ENCODE assay signal across 1 cellular context in genomic region chr12:54390176-54390667, GRCh38.
A peak's percentile ranks its signal among the peaks of the same experiment; 100 is the strongest.
TF ChIP-seq lines count a peak whose summit lies in the region.

No MANE protein-coding gene starts in this region.

TF ChIP-seq in K562, 482 proteins besides CTCF, POLR2A, EP300 and RAD21 (continued from another document and continues in another):
- TF ChIP-seq NR0B1 (IDR thresholded peaks at IDR 0.05; ENCODE audit: partially characterized antibody) (no peak), ZNF592 (IDR thresholded peaks at IDR 0.05) (peak; percentile 57; the same call in 1 of the 2 replicates), GATAD2B (IDR thresholded peaks at IDR 0.05; ENCODE audit: borderline replicate concordance) (no peak), SP1 (CRISPR knock-in tag; IDR thresholded peaks at IDR 0.05) (0 out of 2 replicates have a peak, but pooled peaks have one; percentile 22), ZNF507 (tag; conservative IDR thresholded peaks at IDR 0.05) (no peak), HDAC1 (IDR thresholded peaks at IDR 0.05) (peak in 1 of 2 experiments; percentile 61; a peak in 2 of 4 replicates), ZNF431 (CRISPR knock-in tag; IDR thresholded peaks at IDR 0.05) (0 out of 2 replicates have a peak, but pooled peaks have one; percentile 19), HLTF (IDR thresholded peaks at IDR 0.05) (no peak), MEF2D (tag; conservative IDR thresholded peaks at IDR 0.05; ENCODE audit: low read depth) (no peak), ZFX (CRISPR knock-in tag; IDR thresholded peaks at IDR 0.05) (peak; percentile 33; the same call in 1 of the 2 replicates), ZFP30 (CRISPR knock-in tag; IDR thresholded peaks at IDR 0.05; ENCODE audit: borderline replicate concordance) (no peak), MBD2 (IDR thresholded peaks at IDR 0.05; ENCODE audit: borderline replicate concordance, low read depth) (no peak), RCOR1 (IDR thresholded peaks at IDR 0.05; ENCODE audit: borderline replicate concordance in 1 of 2, low read depth in 2 of 2, low read length in 2 of 2) (peak in 1 of 2 experiments; percentile 4; a peak in 1 of 4 replicates), BDP1 (IDR thresholded peaks at IDR 0.05; ENCODE audit: insufficient read depth, insufficient read length) (no peak), ATF3 (IDR thresholded peaks at IDR 0.05) (no peak), ATF3 (CRISPR knock-in tag; conservative IDR thresholded peaks at IDR 0.05) (no peak), RBM34 (IDR thresholded peaks at IDR 0.05; ENCODE audit: borderline replicate concordance, insufficient read depth, low read length) (no peak), PRDM10 (IDR thresholded peaks at IDR 0.05; ENCODE audit: partially characterized antibody) (peak; percentile 1), FOSL1 (tag; conservative IDR thresholded peaks at IDR 0.05) (no peak), E2F6 (IDR thresholded peaks at IDR 0.05; ENCODE audit: borderline replicate concordance in 1 of 2, extremely low read depth in 1 of 2, insufficient read depth in 1 of 2, insufficient read length in 1 of 2, low read depth in 1 of 2, low read length in 1 of 2, poor library complexity in 1 of 2, severe bottlenecking in 1 of 2) (peak in 1 of 2 experiments; percentile 10), CBX3 (IDR thresholded peaks at IDR 0.05; ENCODE audit: borderline replicate concordance in 1 of 2, low read length in 2 of 2) (no peak), FOXM1 (IDR thresholded peaks at IDR 0.05; ENCODE audit: low read depth) (no peak), FOXM1 (CRISPR knock-in tag; IDR thresholded peaks at IDR 0.05; ENCODE audit: low read depth) (0 out of 2 replicates have a peak, but pooled peaks have one; percentile 30), LARP7 (IDR thresholded peaks at IDR 0.05) (no peak), MAZ (CRISPR knock-in tag; conservative IDR thresholded peaks at IDR 0.05 in 1 of 2, IDR thresholded peaks at IDR 0.05 in 1 of 2) (peak; percentile 32 to 60; a peak in 2 of 4 replicates), CTBP1 (IDR thresholded peaks at IDR 0.05; ENCODE audit: borderline replicate concordance) (peak; percentile 59), KAT7 (CRISPR knock-in tag; IDR thresholded peaks at IDR 0.05; ENCODE audit: borderline replicate concordance) (no peak), MCM5 (IDR thresholded peaks at IDR 0.05; ENCODE audit: low read depth) (no peak), ELF1 (tag; IDR thresholded peaks at IDR 0.05) (no peak), ZNF764 (CRISPR knock-in tag; IDR thresholded peaks at IDR 0.05; ENCODE audit: low read depth) (no peak), RUNX1 (IDR thresholded peaks at IDR 0.05; ENCODE audit: low read depth) (no peak), HEY1 (CRISPR knock-in tag; IDR thresholded peaks at IDR 0.05; ENCODE audit: borderline replicate concordance) (no peak), FUS (optimal IDR thresholded peaks at IDR 0.05; ENCODE audit: low read depth, low read length) (no peak), ZNF146 (CRISPR knock-in tag; IDR thresholded peaks at IDR 0.05; ENCODE audit: unreplicated experiment) (no peak)
- TF ChIP-seq, protein P1, sequence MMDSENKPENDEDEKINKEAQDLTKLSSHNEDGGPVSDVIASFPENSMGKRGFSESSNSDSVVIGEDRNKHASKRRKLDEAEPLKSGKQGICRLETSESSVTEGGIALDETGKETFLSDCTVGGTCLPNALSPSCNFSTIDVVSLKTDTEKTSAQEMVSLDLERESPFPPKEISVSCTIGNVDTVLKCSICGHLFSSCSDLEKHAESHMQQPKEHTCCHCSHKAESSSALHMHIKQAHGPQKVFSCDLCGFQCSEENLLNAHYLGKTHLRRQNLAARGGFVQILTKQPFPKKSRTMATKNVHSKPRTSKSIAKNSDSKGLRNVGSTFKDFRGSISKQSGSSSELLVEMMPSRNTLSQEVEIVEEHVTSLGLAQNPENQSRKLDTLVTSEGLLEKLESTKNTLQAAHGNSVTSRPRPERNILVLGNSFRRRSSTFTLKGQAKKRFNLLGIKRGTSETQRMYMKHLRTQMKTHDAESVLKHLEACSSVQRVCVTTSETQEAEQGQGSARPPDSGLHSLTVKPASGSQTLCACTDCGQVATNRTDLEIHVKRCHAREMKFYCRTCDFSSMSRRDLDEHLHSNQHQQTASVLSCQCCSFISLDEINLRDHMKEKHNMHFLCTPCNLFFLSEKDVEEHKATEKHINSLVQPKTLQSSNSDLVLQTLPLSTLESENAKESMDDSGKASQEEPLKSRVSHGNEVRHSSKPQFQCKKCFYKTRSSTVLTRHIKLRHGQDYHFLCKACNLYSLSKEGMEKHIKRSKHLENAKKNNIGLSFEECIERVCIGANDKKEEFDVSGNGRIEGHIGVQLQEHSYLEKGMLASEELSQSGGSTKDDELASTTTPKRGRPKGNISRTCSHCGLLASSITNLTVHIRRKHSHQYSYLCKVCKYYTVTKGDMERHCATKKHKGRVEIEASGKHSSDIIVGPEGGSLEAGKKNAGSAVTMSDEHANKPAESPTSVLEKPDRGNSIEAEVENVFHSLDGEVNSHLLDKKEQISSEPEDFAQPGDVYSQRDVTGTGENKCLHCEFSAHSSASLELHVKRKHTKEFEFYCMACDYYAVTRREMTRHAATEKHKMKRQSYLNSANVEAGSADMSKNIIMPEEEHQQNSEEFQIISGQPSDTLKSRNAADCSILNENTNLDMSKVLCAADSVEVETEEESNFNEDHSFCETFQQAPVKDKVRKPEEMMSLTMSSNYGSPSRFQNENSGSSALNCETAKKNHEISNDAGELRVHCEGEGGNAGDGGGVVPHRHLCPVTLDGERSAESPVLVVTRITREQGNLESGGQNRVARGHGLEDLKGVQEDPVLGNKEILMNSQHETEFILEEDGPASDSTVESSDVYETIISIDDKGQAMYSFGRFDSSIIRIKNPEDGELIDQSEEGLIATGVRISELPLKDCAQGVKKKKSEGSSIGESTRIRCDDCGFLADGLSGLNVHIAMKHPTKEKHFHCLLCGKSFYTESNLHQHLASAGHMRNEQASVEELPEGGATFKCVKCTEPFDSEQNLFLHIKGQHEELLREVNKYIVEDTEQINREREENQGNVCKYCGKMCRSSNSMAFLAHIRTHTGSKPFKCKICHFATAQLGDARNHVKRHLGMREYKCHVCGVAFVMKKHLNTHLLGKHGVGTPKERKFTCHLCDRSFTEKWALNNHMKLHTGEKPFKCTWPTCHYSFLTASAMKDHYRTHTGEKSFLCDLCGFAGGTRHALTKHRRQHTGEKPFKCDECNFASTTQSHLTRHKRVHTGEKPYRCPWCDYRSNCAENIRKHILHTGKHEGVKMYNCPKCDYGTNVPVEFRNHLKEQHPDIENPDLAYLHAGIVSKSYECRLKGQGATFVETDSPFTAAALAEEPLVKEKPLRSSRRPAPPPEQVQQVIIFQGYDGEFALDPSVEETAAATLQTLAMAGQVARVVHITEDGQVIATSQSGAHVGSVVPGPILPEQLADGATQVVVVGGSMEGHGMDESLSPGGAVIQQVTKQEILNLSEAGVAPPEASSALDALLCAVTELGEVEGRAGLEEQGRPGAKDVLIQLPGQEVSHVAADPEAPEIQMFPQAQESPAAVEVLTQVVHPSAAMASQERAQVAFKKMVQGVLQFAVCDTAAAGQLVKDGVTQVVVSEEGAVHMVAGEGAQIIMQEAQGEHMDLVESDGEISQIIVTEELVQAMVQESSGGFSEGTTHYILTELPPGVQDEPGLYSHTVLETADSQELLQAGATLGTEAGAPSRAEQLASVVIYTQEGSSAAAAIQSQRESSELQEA (IDR thresholded peaks at IDR 0.05; ENCODE audit: low read depth), result no peak
- TF ChIP-seq, protein P2, sequence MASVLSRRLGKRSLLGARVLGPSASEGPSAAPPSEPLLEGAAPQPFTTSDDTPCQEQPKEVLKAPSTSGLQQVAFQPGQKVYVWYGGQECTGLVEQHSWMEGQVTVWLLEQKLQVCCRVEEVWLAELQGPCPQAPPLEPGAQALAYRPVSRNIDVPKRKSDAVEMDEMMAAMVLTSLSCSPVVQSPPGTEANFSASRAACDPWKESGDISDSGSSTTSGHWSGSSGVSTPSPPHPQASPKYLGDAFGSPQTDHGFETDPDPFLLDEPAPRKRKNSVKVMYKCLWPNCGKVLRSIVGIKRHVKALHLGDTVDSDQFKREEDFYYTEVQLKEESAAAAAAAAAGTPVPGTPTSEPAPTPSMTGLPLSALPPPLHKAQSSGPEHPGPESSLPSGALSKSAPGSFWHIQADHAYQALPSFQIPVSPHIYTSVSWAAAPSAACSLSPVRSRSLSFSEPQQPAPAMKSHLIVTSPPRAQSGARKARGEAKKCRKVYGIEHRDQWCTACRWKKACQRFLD (CRISPR knock-in tag; IDR thresholded peaks at IDR 0.05), result no peak
